In the genomic region with DNA sequence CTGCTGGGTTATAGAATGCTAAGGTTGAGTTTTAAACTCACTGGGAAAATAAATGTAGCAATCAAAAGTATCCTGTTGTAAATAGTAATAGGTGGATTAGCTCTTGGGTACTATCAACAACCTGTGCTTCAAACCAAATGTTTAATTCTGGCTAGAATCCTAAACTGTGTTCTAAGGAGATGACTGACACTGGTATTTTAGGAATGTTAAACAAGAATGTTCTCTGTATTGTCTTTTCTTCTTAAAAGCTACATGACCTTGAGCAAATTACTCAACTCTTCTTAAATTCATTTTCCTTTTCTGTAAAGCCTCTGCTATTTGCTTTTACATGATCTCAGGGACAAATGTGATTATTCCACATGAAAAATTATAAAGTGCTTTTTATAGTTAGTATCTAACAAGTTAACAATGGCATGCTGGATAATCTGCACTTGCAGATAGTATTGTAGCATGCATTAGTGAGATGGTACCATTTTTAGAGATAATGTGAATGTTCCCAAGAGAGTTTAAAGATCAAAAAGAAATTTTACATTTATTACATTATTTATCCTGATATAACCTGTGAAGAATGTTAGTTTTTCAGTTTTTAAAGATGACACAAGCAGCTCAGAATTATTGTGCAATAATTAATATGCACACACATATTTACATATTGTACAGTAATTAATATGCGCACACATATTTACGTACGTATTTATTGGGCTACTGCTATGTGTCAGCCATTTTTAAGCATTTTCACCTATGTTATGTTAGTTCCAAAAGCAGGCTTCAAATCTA, we compare ENCODE assay signal across 15 cellular contexts. TPM values are rescaled to one million over a fixed set of nuclear protein-coding genes. Genes with fewer than 3 reads are reported as not detected.
A peak's percentile ranks its signal among the peaks of the same experiment; 100 is the strongest.
DNase-seq lines count a peak whose midpoint lies in the region; FAIRE-seq and TF ChIP-seq lines count a peak whose summit lies in the region.
"Had no signal": no experiment of that assay in that cellular context is flagged by ENCODE, and none has a peak within 500 bp of the region (broad histone marks: within the 10 kb centered on the region; RNA-seq: fewer than 3 reads in every experiment).

No MANE protein-coding gene starts in this region.

- H3K56ac ChIP-seq in H1 (replicated peaks; ENCODE audit: insufficient read length, low read depth, low read length) = no peak overlapping the region

- no peak for TF ChIP-seq EP300 in H1 (IDR thresholded peaks at IDR 0.05; ENCODE audit: borderline replicate concordance in 1 of 2, low read depth in 2 of 2, low read length in 2 of 2)

- FAIRE-seq in H1 (lab: Jason Lieb, UNC) = peak; percentile 19
- FAIRE-seq: colon had no signal

- H3K4me1 ChIP-seq in SJSA1 (replicated peaks) (peaks cover 43% of the 10 kb centered on the region), H1 (replicated peaks in 1 of 4; ENCODE audit: control insufficient read depth in 3 of 4, insufficient read depth in 4 of 4, low read length in 3 of 4) (peaks cover 0 to 4% (median 0%) of the 10 kb centered on the region in 4 experiments; a peak in 2 of 7 replicates)

- POLR2A ChIA-PET in H1 (lab: Charles Lee; ENCODE audit: partially characterized antibody) = no interaction called here

- no peak for TF ChIP-seq CTCF in H1 (IDR thresholded peaks at IDR 0.05; ENCODE audit: control extremely low read depth in 1 of 3, insufficient read depth in 1 of 3, low read depth in 1 of 3, low read length in 3 of 3)

- CTCF ChIA-PET in H1 (lab: Charles Lee; ENCODE audit: partially characterized antibody) = interaction anchor here (0.6 to 1.5 kb wide), 4 partner anchors 11 to 1527 kb away, joined by 3 to 4 read pairs (median 4); no protein-coding TSS in a partner anchor

- H3K4ac ChIP-seq in H1 (replicated peaks; ENCODE audit: insufficient read length, low read depth, low read length) = no peak overlapping the region

- H3K4me2 ChIP-seq in H1 (ENCODE audit: insufficient read depth in 1 of 2, low read depth in 2 of 2, low read length in 2 of 2) = no peak overlapping the region

- no peaks in the 10 kb centered on the region for H3K23me2 ChIP-seq in H1 (ENCODE audit: low read depth, low read length)

- no peak overlapping the region for H3K23ac ChIP-seq in H1 (ENCODE audit: insufficient read length)

- no peak overlapping the region for H2BK12ac ChIP-seq in H1 (ENCODE audit: low read depth, low read length)

- no peak overlapping the region for H3K9ac ChIP-seq in H1 (replicated peaks in 1 of 4; ENCODE audit: extremely low read depth in 1 of 4, low read depth in 3 of 4, low read length in 3 of 4)

- TF ChIP-seq POLR2A in H1 (IDR thresholded peaks at IDR 0.05; ENCODE audit: control extremely low read depth in 1 of 2, low read depth in 2 of 2, low read length in 2 of 2) = no peak

- no peak overlapping the region for H2AK5ac ChIP-seq in H1 (ENCODE audit: low read depth, low read length)

- 92% methylated on average over 3 of the region's 3 CpGs; no CpG with 5 or more reads in 1 of the 2 experiments for WGBS in H1 (ENCODE audit: extremely low coverage in 1 of 2, insufficient coverage in 1 of 2, insufficient read length in 1 of 2, insufficient replicate concordance in 2 of 2, low coverage in 1 of 2, low lambda C conversion rate in 2 of 2, missing lambda C conversion rate in 1 of 2), 2 experiments

- no peak overlapping the region for H2AFZ ChIP-seq in H1 (ENCODE audit: low read length)

- no peak overlapping the region for H4K91ac ChIP-seq in H1 (replicated peaks; ENCODE audit: insufficient read length, low read length)

- H3K9me3 ChIP-seq in SJSA1 (replicated peaks) (no peaks in the 10 kb centered on the region), H1 (ENCODE audit: insufficient read depth in 2 of 2, low read depth in 1 of 2, low read length in 1 of 2) (no peaks in the 10 kb centered on the region)
- H3K9me3 ChIP-seq: MG63, tibial artery had no signal

- H3K79me1 ChIP-seq in H1 (ENCODE audit: low read depth, low read length) = no peaks in the 10 kb centered on the region

- no peak overlapping the region for H2BK20ac ChIP-seq in H1 (ENCODE audit: low read length)

- no peak overlapping the region for H3K18ac ChIP-seq in H1 (ENCODE audit: extremely low read depth, low read length)

- no peak overlapping the region for H4K8ac ChIP-seq in H1 (ENCODE audit: extremely low read depth, insufficient read depth, low read length)

- peak; percentile 65 for DNase-seq in EH (ENCODE audit: low read depth)
- peak in 1 of 2 experiments; percentile 67 for DNase-seq in SJSA1 (ENCODE audit: low read depth in 1 of 2, low spot score in 2 of 2)
- no peak for DNase-seq in H1 (ENCODE audit: low read depth in 1 of 2, low spot score in 2 of 2)
- peak; percentile 31 for DNase-seq in myocyte (ENCODE audit: low read depth)
- DNase-seq in activated effector memory CD4-positive, alpha-beta T cell treated with anti-CD3 and anti-CD28 coated beads, Interleukin-2, amount 50 U/mL, for 16 hours = no peak
- DNase-seq in DMS114 treated with DMSO at 0.1 percent for 48 hours (lab: John Stamatoyannopoulos, UW; ENCODE audit: unreplicated experiment) = no peak
- DNase-seq in HuH-7.5 (ENCODE audit: low spot score) = no peak
- DNase-seq in NCI-H1694 treated with DMSO at 0.1 percent for 48 hours (lab: John Stamatoyannopoulos, UW) = no peak
- DNase-seq: activated B cell treated with CpG ODN at 0.5 μM for 24 hours; activated CD8-positive, alpha-beta memory T cell treated with anti-CD3 and anti-CD28 coated beads, Interleukin-2, amount 50 U/mL, for 4 hours; foreskin melanocyte; MG63; NCI-H2171; tibial artery had no signal

- no peak overlapping the region for H2BK120ac ChIP-seq in H1 (replicated peaks; ENCODE audit: low read depth, low read length)

- no peak overlapping the region for H2BK5ac ChIP-seq in H1 (ENCODE audit: low read depth, low read length)

- H3K36me3 ChIP-seq in SJSA1 (no peaks in the 10 kb centered on the region), H1 (ENCODE audit: control insufficient read depth in 2 of 4, insufficient read depth in 4 of 4, low read length in 3 of 4) (no peaks in the 10 kb centered on the region)
- H3K36me3 ChIP-seq: MG63, tibial artery had no signal

- no peak for TF ChIP-seq RAD21 in H1 (IDR thresholded peaks at IDR 0.05 in 1 of 2, conservative IDR thresholded peaks at IDR 0.05 in 1 of 2; ENCODE audit: low read depth in 2 of 2, low read length in 2 of 2)

- no peak overlapping the region for H3K14ac ChIP-seq in H1 (ENCODE audit: insufficient read length)

- peak overlapping the region; percentile 76 for H3K27ac ChIP-seq in SJSA1
- H3K27ac ChIP-seq in H1 (ENCODE audit: low read depth, low read length) = no peak overlapping the region
- H3K27ac ChIP-seq: tibial artery had no signal

- no peak overlapping the region for H2BK15ac ChIP-seq in H1 (ENCODE audit: low read length)

- no peaks in the 10 kb centered on the region for H4K20me1 ChIP-seq in H1 (replicated peaks in 1 of 2; ENCODE audit: control insufficient read depth in 1 of 2, insufficient read depth in 2 of 2, low read length in 2 of 2)

- H4K5ac ChIP-seq in H1 (ENCODE audit: insufficient read length, low read depth, low read length) = no peak overlapping the region

- H3K4me3 ChIP-seq in SJSA1 = no peak overlapping the region
- no peak overlapping the region for H3K4me3 ChIP-seq in H1 (ENCODE audit: extremely low read depth in 1 of 4, insufficient read depth in 2 of 4, low read depth in 3 of 4, low read length in 4 of 4)
- H3K4me3 ChIP-seq: MG63, tibial artery had no signal

- H3K79me2 ChIP-seq in H1 (ENCODE audit: control insufficient read depth in 1 of 2, insufficient read depth in 2 of 2, low read length in 2 of 2) = no peaks in the 10 kb centered on the region

- H3K27me3 ChIP-seq in SJSA1 (replicated peaks) = no peaks in the 10 kb centered on the region
- H3K27me3 ChIP-seq in H1 (replicated peaks in 1 of 4; ENCODE audit: control insufficient read depth in 3 of 4, extremely low read depth in 1 of 4, insufficient read depth in 3 of 4, low read length in 3 of 4) = no peaks in the 10 kb centered on the region
- H3K27me3 ChIP-seq: MG63, tibial artery had no signal

TF ChIP-seq in H1, 55 proteins besides CTCF, POLR2A, EP300 and RAD21:
- TF ChIP-seq SAP30 (IDR thresholded peaks at IDR 0.05; ENCODE audit: insufficient read depth, insufficient replicate concordance, low read length) (no peak), TAF7 (optimal IDR thresholded peaks at IDR 0.05; ENCODE audit: borderline replicate concordance, low read depth, low read length) (no peak), TEAD4 (IDR thresholded peaks at IDR 0.05; ENCODE audit: low read depth, low read length) (0 out of 2 replicates have a peak, but pooled peaks have one; percentile 45), CEBPB (IDR thresholded peaks at IDR 0.05; ENCODE audit: low read depth, low read length) (peak; percentile 59; the same call in 1 of the 2 replicates), ATF3 (IDR thresholded peaks at IDR 0.05; ENCODE audit: insufficient read depth, low read depth, low read length) (no peak)
TF ChIP-seq in H1: peak in this region for 2.

RNA-seq across cellular contexts. Expression of gene EPSTI1, which starts 13.6 kb away (rescaled TPM):
- 10.2 and 21.3 TPM in 2 replicates for total RNA-seq in SJSA1 (2014; rRNA removed; shearing (Covaris generic))
- total RNA-seq in H1 (2021; fragmentation: NEBNext Ultra II Directional; extraction: Animal tissue kit (Norgen Biotek cat#: 25700)) = 0.37 and 0.46 TPM in 2 replicates
- polyA plus RNA-seq in H1 (2011; rRNA removed) = 0.11 and 0.23 TPM in 2 replicates
- polyA plus RNA-seq in H1 (2011; cell fraction: cytosol; rRNA removed) = 0.22 TPM
- 0.06 TPM for polyA plus RNA-seq in H1 (2011; cell fraction: nucleus; rRNA removed)
- polyA plus RNA-seq in H1 (2012, experiment 1 of 2) = 0.18 to 0.60 TPM (median 0.31 TPM) in 4 replicates
- polyA plus RNA-seq in H1 (2012, experiment 2 of 2) = not detected
- polyA plus RNA-seq in H1 (2013, experiment 1 of 2) = 0.30 TPM
- 0.35 TPM for polyA plus RNA-seq in H1 (2013, experiment 2 of 2)
- polyA minus RNA-seq in H1 (2011; rRNA and poly(A)+ RNA removed) = 0.06 and 0.41 TPM in 2 replicates
- polyA minus RNA-seq in H1 (2011; cell fraction: cytosol; rRNA and poly(A)+ RNA removed) = not detected
- 0.90 TPM for polyA minus RNA-seq in H1 (2011; cell fraction: nucleus; rRNA and poly(A)+ RNA removed)
- 2.7 and 5.5 TPM in 2 replicates for total RNA-seq in myocyte
- 1.7 TPM for polyA plus RNA-seq in myocyte (2012)

RNA-seq across cellular contexts. Expression of gene DNAJC15, which starts 17.7 kb away (rescaled TPM):
- total RNA-seq in SJSA1 (2014; rRNA removed; shearing (Covaris generic)) = 20.7 and 25.2 TPM in 2 replicates
- 5.8 and 6.5 TPM in 2 replicates for total RNA-seq in H1 (2021; fragmentation: NEBNext Ultra II Directional; extraction: Animal tissue kit (Norgen Biotek cat#: 25700))
- polyA plus RNA-seq in H1 (2011; rRNA removed) = 20.8 and 21.8 TPM in 2 replicates
- polyA plus RNA-seq in H1 (2011; cell fraction: cytosol; rRNA removed) = 23.5 TPM
- 19.1 TPM for polyA plus RNA-seq in H1 (2011; cell fraction: nucleus; rRNA removed)
- polyA plus RNA-seq in H1 (2012, experiment 1 of 2) = 14.2 to 21.8 TPM (median 17.7 TPM) in 4 replicates
- polyA plus RNA-seq in H1 (2012, experiment 2 of 2) = 2.9 TPM
- 2.4 TPM for polyA plus RNA-seq in H1 (2013, experiment 1 of 2)
- polyA plus RNA-seq in H1 (2013, experiment 2 of 2) = 2.5 TPM
- 9.1 and 11.8 TPM in 2 replicates for polyA minus RNA-seq in H1 (2011; rRNA and poly(A)+ RNA removed)
- 21.1 TPM for polyA minus RNA-seq in H1 (2011; cell fraction: cytosol; rRNA and poly(A)+ RNA removed)
- polyA minus RNA-seq in H1 (2011; cell fraction: nucleus; rRNA and poly(A)+ RNA removed) = 11.1 TPM
- 5.6 and 16.3 TPM in 2 replicates for total RNA-seq in myocyte
- 14.1 TPM for polyA plus RNA-seq in myocyte (2012)

Comparison
In these comparisons a context has a peak if more than half of its experiments do, and no peak if none do; other contexts are left out.
1. DNase-seq: peak in EH (single experiment) and myocyte (single experiment); none in H1 (0 of 2), activated effector memory CD4-positive, alpha-beta T cell treated with anti-CD3 and anti-CD28 coated beads, Interleukin-2, amount 50 U/mL, for 16 hours (single experiment), DMS114 treated with DMSO at 0.1 percent for 48 hours (single experiment), HuH-7.5 (single experiment) and NCI-H1694 treated with DMSO at 0.1 percent for 48 hours (single experiment).